8 cellular contexts compared by ENCODE assay signal in the genomic region with DNA sequence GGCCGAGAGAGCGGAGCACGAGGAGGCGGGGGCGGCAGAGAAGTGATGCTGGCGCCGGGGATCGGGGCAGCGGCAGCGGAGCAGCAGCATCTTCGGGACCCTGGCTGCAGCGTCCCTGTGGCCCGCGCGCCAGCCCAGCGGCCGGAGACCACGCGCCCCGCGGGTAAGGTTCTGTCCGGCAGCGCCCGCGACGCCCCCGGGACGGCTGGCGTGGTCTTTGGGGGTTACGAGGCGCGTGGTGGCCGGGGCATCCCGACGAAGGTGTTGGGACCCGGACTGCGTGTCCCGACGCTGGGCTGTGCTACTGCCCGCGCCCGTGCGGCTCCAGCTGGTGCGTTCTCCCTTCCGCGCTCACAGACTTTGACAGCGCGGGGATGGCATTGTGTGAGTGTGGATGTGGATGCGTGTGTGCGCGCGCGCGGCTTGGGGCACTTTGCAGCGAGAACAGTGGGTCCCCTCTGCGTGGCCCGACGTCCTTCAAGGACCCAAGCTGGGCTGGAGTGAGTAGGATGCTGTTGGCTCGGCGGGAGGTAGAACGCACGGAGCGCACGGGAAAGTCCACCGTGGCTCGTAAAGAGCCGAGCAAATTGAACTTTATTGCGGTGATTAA.
DNase-seq lines count a peak whose midpoint lies in the region; ATAC-seq and TF ChIP-seq lines count a peak whose summit lies in the region.

No MANE protein-coding gene starts in this region.

- TF ChIP-seq CTCF in GM13977 (IDR thresholded peaks at IDR 0.05; ENCODE audit: extremely low read depth, insufficient read depth, missing control alignments): no peak

- in situ Hi-C loops in GM13977 (cut with MboI; ENCODE audit: low pct_unique_long_range_greater_than_20kb, low sequenced_read_pairs, unreplicated experiment): no loop called here

- DNase-seq in NCI-H345 (lab: John Stamatoyannopoulos, UW): peak; percentile 56
- DNase-seq in NCI-H345 treated with DMSO at 0.1 percent for 48 hours (lab: John Stamatoyannopoulos, UW; ENCODE audit: unreplicated experiment): no peak
- DNase-seq in HCEC 1CT: peak; percentile 31
- peak; percentile 46 for DNase-seq in NCI-H2171 treated with DMSO at 0.1 percent for 48 hours (lab: John Stamatoyannopoulos, UW)
- DNase-seq in caudate nucleus (lab: John Stamatoyannopoulos, UW): peak in 42 of 61 donors; percentile 4 to 87 (median 40)
- peak; percentile 5 for DNase-seq in stimulated activated naive CD8-positive, alpha-beta T cell treated with anti-CD3 and anti-CD28 coated beads, Interleukin-15, Interleukin-2, amounts not matched to agents 100 U/mL and 50 U/mL, for 24 hours
- no peak for DNase-seq in GM13977 (ENCODE audit: low spot score)

- H3K27me3 ChIP-seq in layer of hippocampus (ENCODE audit: control insufficient read depth, insufficient read depth, low read length): no peaks in the 10 kb centered on the region

- H3K27ac ChIP-seq in caudate nucleus (ENCODE audit: low read depth, low read length) (peak overlapping the region; percentile 44), layer of hippocampus (ENCODE audit: low read depth, low read length) (peak overlapping the region; percentile 6)

- peak; percentile 29 for ATAC-seq in stimulated activated naive CD8-positive, alpha-beta T cell treated with anti-CD3 and anti-CD28 coated beads, Interleukin-15, Interleukin-2, amounts not matched to agents 100 U/mL and 50 U/mL, for 24 hours

Comparison
In these comparisons a context has a peak if more than half of its experiments do, and no peak if none do; other contexts are left out.
1. DNase-seq: peak in NCI-H345 (single experiment), HCEC 1CT (single experiment), NCI-H2171 treated with DMSO at 0.1 percent for 48 hours (single experiment), caudate nucleus (42 of 61) and stimulated activated naive CD8-positive, alpha-beta T cell treated with anti-CD3 and anti-CD28 coated beads, Interleukin-15, Interleukin-2, amounts not matched to agents 100 U/mL and 50 U/mL, for 24 hours (single experiment); none in NCI-H345 treated with DMSO at 0.1 percent for 48 hours (single experiment) and GM13977 (single experiment).